25 cellular contexts compared by ENCODE assay signal in genomic region chr9:22041329-22041728, GRCh38. TPM values are rescaled to one million over a fixed set of nuclear protein-coding genes. Genes with fewer than 3 reads are reported as not detected.
DNase-seq lines count a peak whose midpoint lies in the region; ATAC-seq, FAIRE-seq and TF ChIP-seq lines count a peak whose summit lies in the region.
"Had no signal": no experiment of that assay in that cellular context is flagged by ENCODE, and none has a peak within 500 bp of the region (broad histone marks: within the 10 kb centered on the region; RNA-seq: fewer than 3 reads in every experiment).

No MANE protein-coding gene starts in this region.

- H3K27me3 ChIP-seq in PC-9 (ENCODE audit: insufficient read depth, low read depth): no peaks in the 10 kb centered on the region
- H3K27me3 ChIP-seq: thyroid gland had no signal

- H3F3A ChIP-seq in PC-9 (ENCODE audit: insufficient read depth, low read depth): peaks cover 33% of the 10 kb centered on the region

- H3K4me3 ChIP-seq in PC-9: peak overlapping the region; percentile 20
- H3K4me3 ChIP-seq in mucosa of descending colon: no peak overlapping the region
- H3K4me3 ChIP-seq: lower lobe of right lung, thyroid gland had no signal

- peak overlapping the region; percentile 12 for H3K27ac Mint-ChIP-seq in stimulated activated memory B cell treated with anti-CD40 and anti-IgM and Interleukin-4, amounts not matched to agents 10 μg/mL and 1 μg/mL and 100 μg/mL, for 72 hours
- no peak overlapping the region for H3K27ac Mint-ChIP-seq in activated naive CD8-positive, alpha-beta T cell treated with anti-CD3 and anti-CD28 coated beads for 36 hours
- H3K27ac Mint-ChIP-seq: activated CD4-positive, alpha-beta memory T cell treated with anti-CD3 and anti-CD28 coated beads for 36 hours had no signal

- no TSS peak for BruUV-seq in PC-9 (replicated peaks; lab: Mats Ljungman, UMichigan)

- no peaks in the 10 kb centered on the region for H3K4me1 Mint-ChIP-seq in stimulated activated memory B cell treated with anti-CD40 and anti-IgM and Interleukin-4, amounts not matched to agents 10 μg/mL and 1 μg/mL and 100 μg/mL, for 72 hours
- peaks cover 28% of the 10 kb centered on the region for H3K4me1 Mint-ChIP-seq in activated naive CD8-positive, alpha-beta T cell treated with anti-CD3 and anti-CD28 coated beads for 36 hours
- H3K4me1 Mint-ChIP-seq: brain had no signal

- H3K79me2 ChIP-seq in PC-9 (ENCODE audit: low read depth): no peaks in the 10 kb centered on the region

- peak; percentile 47 for FAIRE-seq in colon (lab: Jason Lieb, UNC)
- FAIRE-seq: GM12892, HepG2 had no signal

- H3K9me2 ChIP-seq in PC-9 (ENCODE audit: insufficient read depth): no peaks in the 10 kb centered on the region

- intact Hi-C loops in PC-9 (cut with micrococcal nuclease; ENCODE audit: unreplicated experiment): loop anchor here (2.0 to 5.0 kb wide), 4 partner anchors 43 to 197 kb away; no protein-coding TSS in a partner anchor
- intact Hi-C loops in mucosa of descending colon (cut with DNase I, micrococcal nuclease): loop anchor here in 1 of 2 donors (5.0 kb wide), 1 partner anchor 76 kb away; no protein-coding TSS in a partner anchor

- TF ChIP-seq CTCF in PC-9 (conservative IDR thresholded peaks at IDR 0.05): no peak
- TF ChIP-seq CTCF in mucosa of descending colon (IDR thresholded peaks at IDR 0.05): no peak

- no peaks in the 10 kb centered on the region for H3K27me3 Mint-ChIP-seq in stimulated activated memory B cell treated with anti-CD40 and anti-IgM and Interleukin-4, amounts not matched to agents 10 μg/mL and 1 μg/mL and 100 μg/mL, for 72 hours
- H3K27me3 Mint-ChIP-seq in activated naive CD8-positive, alpha-beta T cell treated with anti-CD3 and anti-CD28 coated beads for 36 hours: peaks cover 14% of the 10 kb centered on the region

- no peak overlapping the region for H3K4me3 Mint-ChIP-seq in stimulated activated memory B cell treated with anti-CD40 and anti-IgM and Interleukin-4, amounts not matched to agents 10 μg/mL and 1 μg/mL and 100 μg/mL, for 72 hours
- H3K4me3 Mint-ChIP-seq in activated naive CD8-positive, alpha-beta T cell treated with anti-CD3 and anti-CD28 coated beads for 36 hours: no peak overlapping the region
- H3K4me3 Mint-ChIP-seq: activated CD4-positive, alpha-beta memory T cell treated with anti-CD3 and anti-CD28 coated beads for 36 hours; brain had no signal

- H3K9me3 ChIP-seq in PC-9 (ENCODE audit: insufficient read depth, low read depth): no peaks in the 10 kb centered on the region
- H3K9me3 ChIP-seq in mucosa of descending colon: no peaks in the 10 kb centered on the region
- H3K9me3 ChIP-seq: lower lobe of right lung, thyroid gland had no signal

- POLR2A ChIA-PET in PC-9 (lab: Charles Lee; ENCODE audit: unreplicated experiment): interaction anchor here (0.5 to 0.7 kb wide), 5 partner anchors 32 to 238 kb away, joined by 3 to 6 read pairs (median 4); partner anchors contain the start of gene CDKN2B

- H3K36me3 ChIP-seq in PC-9 (ENCODE audit: low read depth): no peaks in the 10 kb centered on the region
- no peaks in the 10 kb centered on the region for H3K36me3 ChIP-seq in mucosa of descending colon (ENCODE audit: low read depth)
- H3K36me3 ChIP-seq: lower lobe of right lung, thyroid gland had no signal

- CTCF ChIA-PET in PC-9 (lab: Charles Lee): interaction anchor here (0.6 to 1.0 kb wide), 2 partner anchors 32 to 90 kb away, joined by 3 to 15 read pairs; partner anchors contain the start of gene CDKN2B

- H3K4me2 ChIP-seq in PC-9: peak overlapping the region; percentile 72

- peak overlapping the region; percentile 91 for H3K27ac ChIP-seq in PC-9
- H3K27ac ChIP-seq: C4-2B, lower lobe of right lung, thyroid gland had no signal

- no peaks in the 10 kb centered on the region for H3K36me3 Mint-ChIP-seq in stimulated activated memory B cell treated with anti-CD40 and anti-IgM and Interleukin-4, amounts not matched to agents 10 μg/mL and 1 μg/mL and 100 μg/mL, for 72 hours
- no peaks in the 10 kb centered on the region for H3K36me3 Mint-ChIP-seq in activated naive CD8-positive, alpha-beta T cell treated with anti-CD3 and anti-CD28 coated beads for 36 hours
- H3K36me3 Mint-ChIP-seq: activated CD4-positive, alpha-beta memory T cell treated with anti-CD3 and anti-CD28 coated beads for 36 hours; brain had no signal

- H2AFZ ChIP-seq in PC-9: no peak overlapping the region

- no peak for DNase-seq in PC-9
- DNase-seq in mucosa of descending colon: no peak
- no peak for DNase-seq in activated T-cell treated with anti-CD3 and anti-CD28 coated beads, Interleukin-2, amount 50 U/mL, for 1 hour
- DNase-seq in MV-4-11 (lab: John Stamatoyannopoulos, UW): no peak
- no peak for DNase-seq in activated naive CD8-positive, alpha-beta T cell treated with anti-CD3 and anti-CD28 coated beads for 36 hours
- DNase-seq in ecto neural progenitor cell (ENCODE audit: low spot score): no peak
- DNase-seq: activated CD4-positive, alpha-beta memory T cell treated with anti-CD3 and anti-CD28 coated beads for 36 hours; activated CD8-positive, alpha-beta memory T cell treated with anti-CD3 and anti-CD28 coated beads, Interleukin-2, amount 50 U/mL, for 48 hours; activated effector memory CD4-positive, alpha-beta T cell treated with Interleukin-2 at 50 U/mL for 16 hours; NCI-H1092; NCI-H2029 treated with DMSO at 0.1 percent for 48 hours; NCI-H82; SHP77 treated with DMSO at 0.1 percent for 48 hours; stimulated activated CD4-positive, alpha-beta T cell treated with anti-CD3 and anti-CD28 coated beads, Interleukin-12 subunit alpha, Interleukin-12 subunit beta, amount 100 ng/mL, for 4 hours; stimulated activated CD4-positive, alpha-beta T cell treated with anti-CD3 and anti-CD28 coated beads, Interleukin-4, amount 100 ng/mL, for 24 hours; stimulated activated naive CD4-positive, alpha-beta T cell had no signal

- H3K9me3 Mint-ChIP-seq in stimulated activated memory B cell treated with anti-CD40 and anti-IgM and Interleukin-4, amounts not matched to agents 10 μg/mL and 1 μg/mL and 100 μg/mL, for 72 hours: no peaks in the 10 kb centered on the region
- H3K9me3 Mint-ChIP-seq in activated naive CD8-positive, alpha-beta T cell treated with anti-CD3 and anti-CD28 coated beads for 36 hours: no peaks in the 10 kb centered on the region
- H3K9me3 Mint-ChIP-seq: activated CD4-positive, alpha-beta memory T cell treated with anti-CD3 and anti-CD28 coated beads for 36 hours; brain had no signal

- H3K4me1 ChIP-seq in PC-9 (replicated peaks; ENCODE audit: insufficient read depth): peaks cover 66% of the 10 kb centered on the region
- H3K4me1 ChIP-seq in mucosa of descending colon (ENCODE audit: low read depth): peaks cover 16% of the 10 kb centered on the region
- H3K4me1 ChIP-seq: thyroid gland had no signal

- peak; percentile 67 for ATAC-seq in mucosa of descending colon
- no peak for ATAC-seq in stimulated activated memory B cell treated with anti-CD40 and anti-IgM and Interleukin-4, amounts not matched to agents 10 μg/mL and 1 μg/mL and 100 μg/mL, for 72 hours
- ATAC-seq: HepG2 had no signal

- H4K20me1 ChIP-seq in PC-9 (ENCODE audit: insufficient read depth): no peaks in the 10 kb centered on the region

RNA-seq across cellular contexts. Expression of gene CDKN2B, which starts 32.2 kb away (rescaled TPM):
- total RNA-seq in PC-9 (2021) (33.8 and 40.2 TPM in 2 replicates), mucosa of descending colon (100 to 1,000 TPM in 2 of 3 donors, 10 to 100 TPM in 1; 64.8 to 192 (median 119) TPM)
- not detected for total RNA-seq in activated naive CD8-positive, alpha-beta T cell treated with anti-CD3 and anti-CD28 coated beads for 36 hours
- total RNA-seq: Daoy had no signal

RNA-seq across cellular contexts. Expression of gene CDKN2B-AS1, which starts 46.7 kb away (rescaled TPM):
- total RNA-seq in PC-9 (2021): 11.6 and 12.5 TPM in 2 replicates
- total RNA-seq in mucosa of descending colon: 100 to 1,000 TPM in 1 of 3 donors, 10 to 100 TPM in 2; 48.3 to 134 (median 78.7) TPM
- total RNA-seq in activated naive CD8-positive, alpha-beta T cell treated with anti-CD3 and anti-CD28 coated beads for 36 hours: under 1 TPM in 1 of 2 experiments, not detected in 1; 0.10 TPM
- total RNA-seq: Daoy had no signal

RNA-seq across cellular contexts. Expression of gene CDKN2A, which starts 47.1 kb away (rescaled TPM):
- total RNA-seq in PC-9 (2021) (282 and 404 TPM in 2 replicates), mucosa of descending colon (1 to 10 TPM; 1.0 to 3.6 (median 1.2) TPM)
- total RNA-seq in activated naive CD8-positive, alpha-beta T cell treated with anti-CD3 and anti-CD28 coated beads for 36 hours: 1 to 10 TPM in 1 of 2 experiments, under 1 TPM in 1; 0.97 to 1.5 TPM
- total RNA-seq: Daoy had no signal

Comparison
In these comparisons a context has a peak if more than half of its experiments do, and no peak if none do; other contexts are left out.
1. RNA of gene CDKN2B, which starts 32.2 kb away (total RNA-seq): 64.8 to 192 TPM in mucosa of descending colon and 33.8 to 40.2 TPM in PC-9; not detected in activated naive CD8-positive, alpha-beta T cell treated with anti-CD3 and anti-CD28 coated beads for 36 hours; every median in the first group is over 10 times any median in the second.
2. RNA of gene CDKN2B-AS1, which starts 46.7 kb away (total RNA-seq): 48.3 to 134 TPM in mucosa of descending colon and 11.6 to 12.5 TPM in PC-9; 0.10 TPM in activated naive CD8-positive, alpha-beta T cell treated with anti-CD3 and anti-CD28 coated beads for 36 hours; every median in the first group is over 10 times any median in the second.
3. RNA of gene CDKN2A, which starts 47.1 kb away (total RNA-seq): 282 to 404 TPM in PC-9; 0.97 to 1.5 TPM in activated naive CD8-positive, alpha-beta T cell treated with anti-CD3 and anti-CD28 coated beads for 36 hours and 1.0 to 3.6 TPM in mucosa of descending colon; every median in the first group is over 10 times any median in the second.